Comparison of ENCODE assay signal across 8 cellular contexts in genomic region chr1:119870917-119871486, GRCh38. TPM values are rescaled to one million over a fixed set of nuclear protein-coding genes. Genes with fewer than 3 reads are reported as not detected.
DNase-seq lines count a peak whose midpoint lies in the region; ATAC-seq and TF ChIP-seq lines count a peak whose summit lies in the region.

No MANE protein-coding gene starts in this region.

- peak overlapping the region; percentile 43 for H3K4me3 Mint-ChIP-seq in osteocyte (ENCODE audit: unreplicated experiment)

- 31 to 60% methylated on average over 1 to 8 of the region's 16 CpGs for WGBS in gastroesophageal sphincter (ENCODE audit: low coverage in 1 of 2), 2 donors

- TF ChIP-seq POLR2A in gastroesophageal sphincter (IDR thresholded peaks at IDR 0.05) = no peak

- H3K4me1 Mint-ChIP-seq in osteocyte (ENCODE audit: unreplicated experiment) = peaks cover 12% of the 10 kb centered on the region

- H3K27me3 ChIP-seq in gastroesophageal sphincter (no peaks in the 10 kb centered on the region), tibial artery (peaks cover 0 to 4% of the 10 kb centered on the region in 2 donors)

- intact Hi-C loops in tibial artery (cut with DNase I; ENCODE audit: low total_unique reads) = no loop called here

- H3K27me3 Mint-ChIP-seq in osteocyte (ENCODE audit: unreplicated experiment) = peaks cover 2% of the 10 kb centered on the region

- ATAC-seq in gastroesophageal sphincter (peak; percentile 73), HG02973 (IDR thresholded peaks at IDR 0.05; ENCODE audit: unreplicated experiment) (no peak)

- peaks cover 4 to 29% (median 11%) of the 10 kb centered on the region in 3 donors for H3K4me1 ChIP-seq in gastroesophageal sphincter
- peaks cover 0 to 19% (median 5%) of the 10 kb centered on the region in 4 donors for H3K4me1 ChIP-seq in tibial artery

- DNase-seq in ELF-1 (ENCODE audit: low read depth, low spot score) = peak; percentile 92
- peak; percentile 81 for DNase-seq in LHCN-M2 (ENCODE audit: low read depth)
- peak; percentile 73 for DNase-seq in RPMI7951 (ENCODE audit: low read depth)
- peak; percentile 80 for DNase-seq in activated effector memory CD4-positive, alpha-beta T cell treated with anti-CD3 and anti-CD28 coated beads, Interleukin-2, amount 50 U/mL, for 16 hours
- DNase-seq in osteocyte (ENCODE audit: extremely low spot score, unreplicated experiment) = peak; percentile 95
- peak; percentile 75 to 86 for DNase-seq in tibial artery

- no peak for TF ChIP-seq EP300 in gastroesophageal sphincter (IDR thresholded peaks at IDR 0.05)

- H3K36me3 ChIP-seq in gastroesophageal sphincter (no peaks in the 10 kb centered on the region), tibial artery (no peaks in the 10 kb centered on the region)

- no peaks in the 10 kb centered on the region for H3K9me3 ChIP-seq in gastroesophageal sphincter
- H3K9me3 ChIP-seq in tibial artery = no peaks in the 10 kb centered on the region

- no peak overlapping the region for H3K27ac ChIP-seq in gastroesophageal sphincter
- H3K27ac ChIP-seq in tibial artery = peak overlapping the region; percentile 2 to 14

- H3K27ac Mint-ChIP-seq in osteocyte (ENCODE audit: unreplicated experiment) = peak overlapping the region; percentile 39

- H3K9me3 Mint-ChIP-seq in osteocyte (ENCODE audit: unreplicated experiment) = no peaks in the 10 kb centered on the region

- no peaks in the 10 kb centered on the region for H3K36me3 Mint-ChIP-seq in osteocyte (ENCODE audit: unreplicated experiment)

- TF ChIP-seq CTCF in gastroesophageal sphincter (IDR thresholded peaks at IDR 0.05) (peak; percentile 61 to 96 (median 75)), osteocyte (IDR thresholded peaks at IDR 0.05) (peak; percentile 97), tibial artery (IDR thresholded peaks at IDR 0.05) (peak; percentile 90 to 94)

- peak overlapping the region in 1 of 2 donors; percentile 15 for H3K4me3 ChIP-seq in gastroesophageal sphincter
- H3K4me3 ChIP-seq in tibial artery = peak overlapping the region; percentile 19 to 24

RNA-seq across cellular contexts. Expression of gene ADAM30, which starts 25.3 kb away (rescaled TPM):
- not detected in 2 replicates for total RNA-seq in LHCN-M2 (2014; rRNA removed)
- not detected for polyA plus RNA-seq in LHCN-M2 (2012)
- not detected in 2 replicates for total RNA-seq in RPMI7951 (2014; rRNA removed; shearing (Covaris generic))
- total RNA-seq in gastroesophageal sphincter = not detected
- total RNA-seq in osteocyte = not detected in 2 replicates

RNA-seq across cellular contexts. Expression of gene REG4, which starts 59.7 kb away (rescaled TPM):
- total RNA-seq in LHCN-M2 (2014; rRNA removed) (not detected in 2 replicates), gastroesophageal sphincter (not detected), osteocyte (not detected in 2 replicates)
- polyA plus RNA-seq in LHCN-M2 (2012) = not detected
- total RNA-seq in RPMI7951 (2014; rRNA removed; shearing (Covaris generic)) = not detected in 2 replicates

Comparison
In these comparisons a context has a peak if more than half of its experiments do, and no peak if none do; other contexts are left out.
1. H3K27ac ChIP-seq: peak in tibial artery (2 of 2); none in gastroesophageal sphincter (0 of 4).
2. Peak in every context shown above with its lines, with median percentiles within 50 percentile points of each other: DNase-seq and CTCF ChIP-seq.